Comparison of ENCODE assay signal across 1 cellular context in genomic region chr11:914747-915493, GRCh38.
TF ChIP-seq lines count a peak whose summit lies in the region.

No MANE protein-coding gene starts in this region.

TF ChIP-seq in HepG2, 621 proteins besides CTCF, POLR2A, EP300 and RAD21 (continued from another document and continues in another):
- no peak for TF ChIP-seq ZNF570 (CRISPR knock-in tag; IDR thresholded peaks at IDR 0.05; ENCODE audit: borderline replicate concordance)
- TF ChIP-seq EHMT2 (IDR thresholded peaks at IDR 0.05; ENCODE audit: borderline replicate concordance, low read depth, low read length): no peak
- 0 out of 2 replicates have a peak, but pooled peaks have one; percentile 45 for TF ChIP-seq THAP11 (CRISPR knock-in tag; IDR thresholded peaks at IDR 0.05)
- TF ChIP-seq NR2F6 (IDR thresholded peaks at IDR 0.05): peak; percentile 79
- peak; percentile 96 for TF ChIP-seq NR2F6 (CRISPR knock-in tag; IDR thresholded peaks at IDR 0.05)
- TF ChIP-seq ZNF292 (CRISPR knock-in tag; IDR thresholded peaks at IDR 0.05; ENCODE audit: borderline replicate concordance, low read depth): peak; percentile 17; the same call in 1 of the 2 replicates
- 0 out of 2 replicates have a peak, but pooled peaks have one; percentile 51 for TF ChIP-seq RCOR2 (CRISPR knock-in tag; IDR thresholded peaks at IDR 0.05)
- no peak for TF ChIP-seq ZNF530 (CRISPR knock-in tag; IDR thresholded peaks at IDR 0.05; ENCODE audit: low read depth)
- TF ChIP-seq, protein P1, sequence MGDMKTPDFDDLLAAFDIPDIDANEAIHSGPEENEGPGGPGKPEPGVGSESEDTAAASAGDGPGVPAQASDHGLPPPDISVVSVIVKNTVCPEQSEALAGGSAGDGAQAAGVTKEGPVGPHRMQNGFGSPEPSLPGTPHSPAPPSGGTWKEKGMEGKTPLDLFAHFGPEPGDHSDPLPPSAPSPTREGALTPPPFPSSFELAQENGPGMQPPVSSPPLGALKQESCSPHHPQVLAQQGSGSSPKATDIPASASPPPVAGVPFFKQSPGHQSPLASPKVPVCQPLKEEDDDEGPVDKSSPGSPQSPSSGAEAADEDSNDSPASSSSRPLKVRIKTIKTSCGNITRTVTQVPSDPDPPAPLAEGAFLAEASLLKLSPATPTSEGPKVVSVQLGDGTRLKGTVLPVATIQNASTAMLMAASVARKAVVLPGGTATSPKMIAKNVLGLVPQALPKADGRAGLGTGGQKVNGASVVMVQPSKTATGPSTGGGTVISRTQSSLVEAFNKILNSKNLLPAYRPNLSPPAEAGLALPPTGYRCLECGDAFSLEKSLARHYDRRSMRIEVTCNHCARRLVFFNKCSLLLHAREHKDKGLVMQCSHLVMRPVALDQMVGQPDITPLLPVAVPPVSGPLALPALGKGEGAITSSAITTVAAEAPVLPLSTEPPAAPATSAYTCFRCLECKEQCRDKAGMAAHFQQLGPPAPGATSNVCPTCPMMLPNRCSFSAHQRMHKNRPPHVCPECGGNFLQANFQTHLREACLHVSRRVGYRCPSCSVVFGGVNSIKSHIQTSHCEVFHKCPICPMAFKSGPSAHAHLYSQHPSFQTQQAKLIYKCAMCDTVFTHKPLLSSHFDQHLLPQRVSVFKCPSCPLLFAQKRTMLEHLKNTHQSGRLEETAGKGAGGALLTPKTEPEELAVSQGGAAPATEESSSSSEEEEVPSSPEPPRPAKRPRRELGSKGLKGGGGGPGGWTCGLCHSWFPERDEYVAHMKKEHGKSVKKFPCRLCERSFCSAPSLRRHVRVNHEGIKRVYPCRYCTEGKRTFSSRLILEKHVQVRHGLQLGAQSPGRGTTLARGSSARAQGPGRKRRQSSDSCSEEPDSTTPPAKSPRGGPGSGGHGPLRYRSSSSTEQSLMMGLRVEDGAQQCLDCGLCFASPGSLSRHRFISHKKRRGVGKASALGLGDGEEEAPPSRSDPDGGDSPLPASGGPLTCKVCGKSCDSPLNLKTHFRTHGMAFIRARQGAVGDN (CRISPR knock-in tag; IDR thresholded peaks at IDR 0.05): peak; percentile 99
- peak; percentile 74; the same call in 1 of the 2 replicates for TF ChIP-seq ZMAT3 (CRISPR knock-in tag; conservative IDR thresholded peaks at IDR 0.05)
- TF ChIP-seq MEF2D (CRISPR knock-in tag; IDR thresholded peaks at IDR 0.05): peak; percentile 15; the same call in 1 of the 2 replicates
- no peak for TF ChIP-seq NAIF1 (CRISPR knock-in tag; IDR thresholded peaks at IDR 0.05; ENCODE audit: borderline replicate concordance)
- TF ChIP-seq, protein P2, sequence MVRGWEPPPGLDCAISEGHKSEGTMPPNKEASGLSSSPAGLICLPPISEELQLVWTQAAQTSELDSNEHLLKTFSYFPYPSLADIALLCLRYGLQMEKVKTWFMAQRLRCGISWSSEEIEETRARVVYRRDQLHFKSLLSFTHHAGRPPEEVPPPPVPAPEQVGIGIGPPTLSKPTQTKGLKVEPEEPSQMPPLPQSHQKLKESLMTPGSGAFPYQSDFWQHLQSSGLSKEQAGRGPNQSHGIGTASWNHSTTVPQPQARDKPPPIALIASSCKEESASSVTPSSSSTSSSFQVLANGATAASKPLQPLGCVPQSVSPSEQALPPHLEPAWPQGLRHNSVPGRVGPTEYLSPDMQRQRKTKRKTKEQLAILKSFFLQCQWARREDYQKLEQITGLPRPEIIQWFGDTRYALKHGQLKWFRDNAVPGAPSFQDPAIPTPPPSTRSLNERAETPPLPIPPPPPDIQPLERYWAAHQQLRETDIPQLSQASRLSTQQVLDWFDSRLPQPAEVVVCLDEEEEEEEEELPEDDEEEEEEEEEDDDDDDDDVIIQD (CRISPR knock-in tag; IDR thresholded peaks at IDR 0.05; ENCODE audit: low read depth): no peak
- TF ChIP-seq MIER3 (CRISPR knock-in tag; IDR thresholded peaks at IDR 0.05; ENCODE audit: borderline replicate concordance): 0 out of 2 replicates have a peak, but pooled peaks have one; percentile 33
- TF ChIP-seq ZNF280B (CRISPR knock-in tag; IDR thresholded peaks at IDR 0.05; ENCODE audit: borderline replicate concordance): no peak
- no peak for TF ChIP-seq ARNT (IDR thresholded peaks at IDR 0.05)
- peak; percentile 85 for TF ChIP-seq ERF (CRISPR knock-in tag; IDR thresholded peaks at IDR 0.05)
- peak; percentile 31; the same call in 1 of the 2 replicates for TF ChIP-seq FOXC1 (CRISPR knock-in tag; IDR thresholded peaks at IDR 0.05; ENCODE audit: borderline replicate concordance)
- peak; percentile 55; the same call in 1 of the 2 replicates for TF ChIP-seq AHDC1 (CRISPR knock-in tag; IDR thresholded peaks at IDR 0.05; ENCODE audit: borderline replicate concordance)
- TF ChIP-seq LCORL (IDR thresholded peaks at IDR 0.05): no peak
- TF ChIP-seq LCORL (CRISPR knock-in tag; IDR thresholded peaks at IDR 0.05): peak; percentile 72; the same call in 1 of the 2 replicates
- TF ChIP-seq MEIS2 (CRISPR knock-in tag; IDR thresholded peaks at IDR 0.05): 0 out of 2 replicates have a peak, but pooled peaks have one; percentile 60
- TF ChIP-seq ZNF850 (CRISPR knock-in tag; conservative IDR thresholded peaks at IDR 0.05): no peak
- TF ChIP-seq, protein P3, sequence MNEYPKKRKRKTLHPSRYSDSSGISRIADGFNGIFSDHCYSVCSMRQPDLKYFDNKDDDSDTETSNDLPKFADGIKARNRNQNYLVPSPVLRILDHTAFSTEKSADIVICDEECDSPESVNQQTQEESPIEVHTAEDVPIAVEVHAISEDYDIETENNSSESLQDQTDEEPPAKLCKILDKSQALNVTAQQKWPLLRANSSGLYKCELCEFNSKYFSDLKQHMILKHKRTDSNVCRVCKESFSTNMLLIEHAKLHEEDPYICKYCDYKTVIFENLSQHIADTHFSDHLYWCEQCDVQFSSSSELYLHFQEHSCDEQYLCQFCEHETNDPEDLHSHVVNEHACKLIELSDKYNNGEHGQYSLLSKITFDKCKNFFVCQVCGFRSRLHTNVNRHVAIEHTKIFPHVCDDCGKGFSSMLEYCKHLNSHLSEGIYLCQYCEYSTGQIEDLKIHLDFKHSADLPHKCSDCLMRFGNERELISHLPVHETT (CRISPR knock-in tag; conservative IDR thresholded peaks at IDR 0.05): peak; percentile 24; the same call in 1 of the 2 replicates
- 0 out of 2 replicates have a peak, but pooled peaks have one; percentile 84 for TF ChIP-seq ZSCAN21 (CRISPR knock-in tag; IDR thresholded peaks at IDR 0.05; ENCODE audit: borderline replicate concordance)
- peak; percentile 86 for TF ChIP-seq TBX2 (CRISPR knock-in tag; IDR thresholded peaks at IDR 0.05; ENCODE audit: borderline replicate concordance)
- TF ChIP-seq, protein P4, sequence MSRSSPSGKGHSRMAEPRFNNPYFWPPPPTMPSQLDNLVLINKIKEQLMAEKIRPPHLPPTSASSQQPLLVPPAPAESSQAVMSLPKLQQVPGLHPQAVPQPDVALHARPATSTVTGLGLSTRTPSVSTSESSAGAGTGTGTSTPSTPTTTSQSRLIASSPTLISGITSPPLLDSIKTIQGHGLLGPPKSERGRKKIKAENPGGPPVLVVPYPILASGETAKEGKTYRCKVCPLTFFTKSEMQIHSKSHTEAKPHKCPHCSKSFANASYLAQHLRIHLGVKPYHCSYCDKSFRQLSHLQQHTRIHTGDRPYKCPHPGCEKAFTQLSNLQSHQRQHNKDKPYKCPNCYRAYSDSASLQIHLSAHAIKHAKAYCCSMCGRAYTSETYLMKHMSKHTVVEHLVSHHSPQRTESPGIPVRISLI (CRISPR knock-in tag; IDR thresholded peaks at IDR 0.05; ENCODE audit: borderline replicate concordance): peak; percentile 0; the same call in 1 of the 2 replicates
- TF ChIP-seq TCF7L2 (IDR thresholded peaks at IDR 0.05; ENCODE audit: low read depth, low read length): no peak
- TF ChIP-seq, protein P5, sequence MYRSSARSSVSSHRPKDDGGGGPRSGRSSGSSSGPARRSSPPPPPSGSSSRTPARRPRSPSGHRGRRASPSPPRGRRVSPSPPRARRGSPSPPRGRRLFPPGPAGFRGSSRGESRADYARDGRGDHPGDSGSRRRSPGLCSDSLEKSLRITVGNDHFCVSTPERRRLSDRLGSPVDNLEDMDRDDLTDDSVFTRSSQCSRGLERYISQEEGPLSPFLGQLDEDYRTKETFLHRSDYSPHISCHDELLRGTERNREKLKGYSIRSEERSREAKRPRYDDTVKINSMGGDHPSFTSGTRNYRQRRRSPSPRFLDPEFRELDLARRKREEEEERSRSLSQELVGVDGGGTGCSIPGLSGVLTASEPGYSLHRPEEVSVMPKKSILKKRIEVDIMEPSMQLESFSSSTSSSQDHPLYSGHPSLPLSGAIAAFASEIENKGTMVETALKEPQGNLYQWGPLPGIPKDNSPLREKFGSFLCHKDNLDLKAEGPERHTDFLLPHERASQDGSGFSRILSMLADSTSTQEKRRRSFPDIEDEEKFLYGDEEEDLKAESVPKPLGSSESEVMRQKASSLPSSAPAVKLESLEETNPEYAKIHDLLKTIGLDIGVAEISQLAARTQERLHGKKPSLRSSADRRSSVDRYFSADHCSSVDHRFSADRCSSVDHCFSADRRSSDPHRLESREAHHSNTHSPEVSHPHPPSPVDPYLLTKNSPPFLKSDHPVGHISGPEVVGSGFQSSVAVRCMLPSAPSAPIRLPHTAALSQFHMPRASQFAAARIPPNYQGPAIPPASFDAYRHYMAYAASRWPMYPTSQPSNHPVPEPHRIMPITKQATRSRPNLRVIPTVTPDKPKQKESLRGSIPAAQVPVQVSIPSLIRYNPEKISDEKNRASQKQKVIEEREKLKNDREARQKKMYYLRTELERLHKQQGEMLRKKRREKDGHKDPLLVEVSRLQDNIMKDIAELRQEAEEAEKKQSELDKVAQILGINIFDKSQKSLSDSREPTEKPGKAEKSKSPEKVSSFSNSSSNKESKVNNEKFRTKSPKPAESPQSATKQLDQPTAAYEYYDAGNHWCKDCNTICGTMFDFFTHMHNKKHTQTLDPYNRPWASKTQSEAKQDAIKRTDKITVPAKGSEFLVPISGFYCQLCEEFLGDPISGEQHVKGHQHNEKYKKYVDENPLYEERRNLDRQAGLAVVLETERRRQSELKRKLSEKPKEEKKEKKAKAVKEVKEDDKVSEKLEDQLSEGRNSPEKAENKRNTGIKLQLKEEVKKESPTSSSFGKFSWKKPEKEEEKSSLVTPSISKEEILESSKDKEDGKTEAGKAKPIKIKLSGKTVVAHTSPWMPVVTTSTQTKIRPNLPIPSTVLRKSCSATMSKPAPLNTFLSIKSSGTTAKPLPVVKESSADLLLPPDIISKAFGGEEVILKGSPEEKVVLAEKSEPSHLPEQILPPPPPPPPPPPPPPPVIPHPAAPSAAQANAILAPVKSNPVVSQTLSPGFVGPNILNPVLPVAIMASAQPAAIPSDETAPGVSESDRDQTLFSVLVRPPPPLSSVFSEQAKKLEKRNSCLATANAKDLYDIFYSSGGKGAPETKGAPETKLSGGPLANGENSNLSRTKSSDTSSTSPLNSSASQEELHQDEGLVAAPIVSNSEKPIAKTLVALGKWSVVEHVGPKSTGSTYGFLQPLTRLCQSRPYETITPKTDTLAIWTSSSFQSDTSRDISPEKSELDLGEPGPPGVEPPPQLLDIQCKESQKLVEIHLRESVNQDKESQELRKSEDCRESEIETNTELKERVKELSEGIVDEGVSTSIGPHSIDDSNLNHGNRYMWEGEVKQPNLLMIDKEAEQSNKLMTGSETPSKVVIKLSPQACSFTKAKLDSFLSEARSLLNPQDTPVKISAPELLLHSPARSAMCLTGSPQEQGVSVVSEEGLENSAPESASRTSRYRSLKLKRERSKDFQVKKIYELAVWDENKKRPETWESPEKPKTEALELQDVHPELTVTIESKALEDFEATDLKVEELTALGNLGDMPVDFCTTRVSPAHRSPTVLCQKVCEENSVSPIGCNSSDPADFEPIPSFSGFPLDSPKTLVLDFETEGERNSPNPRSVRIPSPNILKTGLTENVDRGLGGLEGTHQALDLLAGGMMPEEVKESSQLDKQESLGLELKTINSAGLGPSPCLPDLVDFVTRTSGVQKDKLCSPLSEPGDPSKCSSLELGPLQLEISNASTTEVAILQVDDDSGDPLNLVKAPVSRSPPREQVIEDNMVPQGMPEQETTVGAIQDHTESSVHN (CRISPR knock-in tag; IDR thresholded peaks at IDR 0.05): no peak; the same call in 1 of the 2 replicates
